Comparison of ENCODE assay signal across 27 cellular contexts in genomic region chr7:36138209-36138608, GRCh38.
"Had no signal": no experiment of that assay in that cellular context is flagged by ENCODE, and none has a peak within 500 bp of the region (broad histone marks: within the 10 kb centered on the region; RNA-seq: fewer than 3 reads in every experiment).

No MANE protein-coding gene starts in this region.

- FAIRE-seq: K562 had no signal

- DNase-seq: activated CD4-positive, alpha-beta T cell treated with anti-CD3 and anti-CD28 coated beads, Interleukin-2, amount 10 ng/mL, durations not matched to agents 24 days and 14 days; activated CD4-positive, alpha-beta T cell treated with anti-CD3 and anti-CD28 coated beads, Interleukin-2, amount 50 U/mL, for 4 hours; activated CD8-positive, alpha-beta T cell treated with anti-CD3 and anti-CD28 coated beads for 36 hours; activated gamma-delta T cell; activated naive CD4-positive, alpha-beta T cell treated with Interleukin-2 at 50 U/mL for 16 hours; activated naive CD8-positive, alpha-beta T cell treated with anti-CD3 and anti-CD28 coated beads, Interleukin-2, amount 10 ng/mL, durations not matched to agents 7 days and 5 days; activated T-cell treated with anti-CD3 and anti-CD28 coated beads, Interleukin-2, amount 50 U/mL, for 1 hour; activated T-cell treated with anti-CD3 and anti-CD28 coated beads, Interleukin-2, amount 50 U/mL, for 72 hours; amygdala; NCI-H1092 treated with DMSO at 0.1 percent for 48 hours; NCI-H146; NCI-H187; NCI-H2081; NCI-H526 treated with DMSO at 0.1 percent for 48 hours; NK-92 treated with Interleukin-12 subunit alpha and Interleukin-12 subunit beta, amount 100 ng/mL, for 24 hours; PC-3; Peyer's patch; RPMI8226; SHP77 treated with DMSO at 0.1 percent for 48 hours; T1000 had no signal

- H3K36me3 ChIP-seq: ascending aorta, cardiac muscle cell, Peyer's patch, SJSA1 had no signal

- H3K4me1 ChIP-seq: ascending aorta, SJSA1 had no signal

- H3K27me3 ChIP-seq: ascending aorta, cardiac muscle cell, Peyer's patch, SJSA1 had no signal

- H3K36me3 Mint-ChIP-seq: activated naive CD4-positive, alpha-beta T cell treated with anti-CD3 and anti-CD28 coated beads, Interleukin-2, amount 50 U/mL, for 24 hours; activated naive CD8-positive, alpha-beta T cell treated with anti-CD3 and anti-CD28 coated beads, Interleukin-2, amount 10 ng/mL, durations not matched to agents 7 days and 5 days had no signal

- ATAC-seq: activated CD8-positive, alpha-beta T cell treated with anti-CD3 and anti-CD28 coated beads for 36 hours; activated T-cell treated with anti-CD3 and anti-CD28 coated beads, Interleukin-2, amount 50 U/mL, for 72 hours; K562; PC-3 had no signal

- H3K27me3 Mint-ChIP-seq: activated CD8-positive, alpha-beta T cell treated with anti-CD3 and anti-CD28 coated beads for 36 hours; activated naive CD4-positive, alpha-beta T cell treated with anti-CD3 and anti-CD28 coated beads, Interleukin-2, amount 50 U/mL, for 24 hours had no signal

- H3K4me3 Mint-ChIP-seq: activated CD4-positive, alpha-beta T cell treated with anti-CD3 and anti-CD28 coated beads, Interleukin-2, amount 10 ng/mL, durations not matched to agents 24 days and 14 days; activated CD8-positive, alpha-beta T cell treated with anti-CD3 and anti-CD28 coated beads for 36 hours; activated naive CD4-positive, alpha-beta T cell treated with anti-CD3 and anti-CD28 coated beads, Interleukin-2, amount 50 U/mL, for 24 hours; activated naive CD8-positive, alpha-beta T cell treated with anti-CD3 and anti-CD28 coated beads, Interleukin-2, amount 10 ng/mL, durations not matched to agents 7 days and 5 days; activated T-cell treated with anti-CD3 and anti-CD28 coated beads, Interleukin-2, amount 50 U/mL, for 72 hours; central memory CD8-positive, alpha-beta T cell had no signal

- H3K27ac Mint-ChIP-seq: activated CD4-positive, alpha-beta T cell treated with anti-CD3 and anti-CD28 coated beads, Interleukin-2, amount 10 ng/mL, durations not matched to agents 24 days and 14 days; activated CD8-positive, alpha-beta T cell treated with anti-CD3 and anti-CD28 coated beads for 36 hours; activated naive CD4-positive, alpha-beta T cell treated with anti-CD3 and anti-CD28 coated beads, Interleukin-2, amount 50 U/mL, for 24 hours; activated naive CD8-positive, alpha-beta T cell treated with anti-CD3 and anti-CD28 coated beads, Interleukin-2, amount 10 ng/mL, durations not matched to agents 7 days and 5 days; activated T-cell treated with anti-CD3 and anti-CD28 coated beads, Interleukin-2, amount 50 U/mL, for 72 hours; activated T-helper 2 cell treated with anti-CD3 and anti-CD28 coated beads, Interferon-gamma antibody, Interleukin-2, Interleukin-4, amounts not matched to agents 10 μg/mL and 5 μg/mL and 100 μg/mL, durations not matched to agents 14 hours and 24 hours and 36 hours had no signal

- H3K4me3 ChIP-seq: ascending aorta, cardiac muscle cell, K562, Peyer's patch, SJSA1 had no signal

- H3K27ac ChIP-seq: ascending aorta, cardiac muscle cell, SJSA1 had no signal

- H3K9me3 ChIP-seq: ascending aorta, Peyer's patch, SJSA1 had no signal

- H3K9me3 Mint-ChIP-seq: activated CD4-positive, alpha-beta T cell treated with anti-CD3 and anti-CD28 coated beads, Interleukin-2, amount 10 ng/mL, durations not matched to agents 24 days and 14 days; activated naive CD8-positive, alpha-beta T cell treated with anti-CD3 and anti-CD28 coated beads, Interleukin-2, amount 10 ng/mL, durations not matched to agents 7 days and 5 days; activated T-cell treated with anti-CD3 and anti-CD28 coated beads, Interleukin-2, amount 50 U/mL, for 72 hours; activated T-helper 2 cell treated with anti-CD3 and anti-CD28 coated beads, Interferon-gamma antibody, Interleukin-2, Interleukin-4, amounts not matched to agents 10 μg/mL and 5 μg/mL and 100 μg/mL, durations not matched to agents 14 hours and 24 hours and 36 hours; central memory CD8-positive, alpha-beta T cell had no signal

- H3K4me1 Mint-ChIP-seq: activated CD4-positive, alpha-beta T cell treated with anti-CD3 and anti-CD28 coated beads, Interleukin-2, amount 10 ng/mL, durations not matched to agents 24 days and 14 days; activated naive CD4-positive, alpha-beta T cell treated with anti-CD3 and anti-CD28 coated beads, Interleukin-2, amount 50 U/mL, for 24 hours; central memory CD8-positive, alpha-beta T cell had no signal
